ENCODE assay signal across 1 cellular context in genomic region chr1:47478090-47478489, GRCh38.
A peak's percentile ranks its signal among the peaks of the same experiment; 100 is the strongest.
TF ChIP-seq lines count a peak whose summit lies in the region.

No MANE protein-coding gene starts in this region.

TF ChIP-seq in liver, 16 proteins besides CTCF, POLR2A, EP300 and RAD21 (continued from another document):
- TF ChIP-seq, protein P1, sequence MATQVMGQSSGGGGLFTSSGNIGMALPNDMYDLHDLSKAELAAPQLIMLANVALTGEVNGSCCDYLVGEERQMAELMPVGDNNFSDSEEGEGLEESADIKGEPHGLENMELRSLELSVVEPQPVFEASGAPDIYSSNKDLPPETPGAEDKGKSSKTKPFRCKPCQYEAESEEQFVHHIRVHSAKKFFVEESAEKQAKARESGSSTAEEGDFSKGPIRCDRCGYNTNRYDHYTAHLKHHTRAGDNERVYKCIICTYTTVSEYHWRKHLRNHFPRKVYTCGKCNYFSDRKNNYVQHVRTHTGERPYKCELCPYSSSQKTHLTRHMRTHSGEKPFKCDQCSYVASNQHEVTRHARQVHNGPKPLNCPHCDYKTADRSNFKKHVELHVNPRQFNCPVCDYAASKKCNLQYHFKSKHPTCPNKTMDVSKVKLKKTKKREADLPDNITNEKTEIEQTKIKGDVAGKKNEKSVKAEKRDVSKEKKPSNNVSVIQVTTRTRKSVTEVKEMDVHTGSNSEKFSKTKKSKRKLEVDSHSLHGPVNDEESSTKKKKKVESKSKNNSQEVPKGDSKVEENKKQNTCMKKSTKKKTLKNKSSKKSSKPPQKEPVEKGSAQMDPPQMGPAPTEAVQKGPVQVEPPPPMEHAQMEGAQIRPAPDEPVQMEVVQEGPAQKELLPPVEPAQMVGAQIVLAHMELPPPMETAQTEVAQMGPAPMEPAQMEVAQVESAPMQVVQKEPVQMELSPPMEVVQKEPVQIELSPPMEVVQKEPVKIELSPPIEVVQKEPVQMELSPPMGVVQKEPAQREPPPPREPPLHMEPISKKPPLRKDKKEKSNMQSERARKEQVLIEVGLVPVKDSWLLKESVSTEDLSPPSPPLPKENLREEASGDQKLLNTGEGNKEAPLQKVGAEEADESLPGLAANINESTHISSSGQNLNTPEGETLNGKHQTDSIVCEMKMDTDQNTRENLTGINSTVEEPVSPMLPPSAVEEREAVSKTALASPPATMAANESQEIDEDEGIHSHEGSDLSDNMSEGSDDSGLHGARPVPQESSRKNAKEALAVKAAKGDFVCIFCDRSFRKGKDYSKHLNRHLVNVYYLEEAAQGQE (IDR thresholded peaks at IDR 0.05), result no peak
- TF ChIP-seq SP1 (IDR thresholded peaks at IDR 0.05) (peak; percentile 92), EGR1 (IDR thresholded peaks at IDR 0.05; ENCODE audit: low read depth in 2 of 2) (no peak)
